Comparison of ENCODE assay signal across 15 cellular contexts in the genomic region with DNA sequence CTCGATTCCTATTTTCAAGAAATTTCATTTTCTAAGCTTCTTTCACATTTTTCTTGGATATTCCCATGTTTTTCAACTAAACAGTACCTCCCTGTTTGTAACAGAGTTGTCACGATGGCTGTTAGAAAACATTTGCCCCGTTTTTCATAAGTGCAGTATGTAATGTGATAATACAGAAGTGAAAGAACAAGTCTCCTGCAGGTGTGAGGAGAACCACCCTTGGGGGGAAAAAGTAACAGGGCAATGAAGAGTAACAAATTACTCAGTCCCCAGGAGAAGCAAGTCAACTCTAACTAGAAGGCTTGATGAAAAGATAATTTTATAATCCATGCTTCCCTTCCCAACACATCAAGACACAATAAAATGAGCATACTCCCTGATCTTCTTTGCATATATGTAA.
DNase-seq lines count a peak whose midpoint lies in the region; ATAC-seq and TF ChIP-seq lines count a peak whose summit lies in the region.
"Had no signal": no experiment of that assay in that cellular context is flagged by ENCODE, and none has a peak within 500 bp of the region (broad histone marks: within the 10 kb centered on the region; RNA-seq: fewer than 3 reads in every experiment).

No MANE protein-coding gene starts in this region.

- peaks cover 58% of the 10 kb centered on the region for H3K4me1 ChIP-seq in OCI-LY7 (ENCODE audit: insufficient read depth, low read length, poor library complexity, severe bottlenecking)

- H3K9me3 ChIP-seq in OCI-LY7 (ENCODE audit: low read length) = no peaks in the 10 kb centered on the region
- H3K9me3 ChIP-seq: tibial nerve had no signal

- peaks cover 44% of the 10 kb centered on the region; the same call in 1 of the 2 replicates for H3K79me2 ChIP-seq in OCI-LY7 (ENCODE audit: insufficient read depth, low read depth, low read length)

- ATAC-seq in HG02623 (IDR thresholded peaks at IDR 0.05; ENCODE audit: unreplicated experiment) (peak; percentile 33), HG03097 (IDR thresholded peaks at IDR 0.05; ENCODE audit: low FRiP score, unreplicated experiment) (no peak), GM21381 (IDR thresholded peaks at IDR 0.05; ENCODE audit: unreplicated experiment) (no peak)
- ATAC-seq in stimulated activated naive B cell treated with anti-CD40 and anti-IgM and Interleukin-4, amounts not matched to agents 10 μg/mL and 1 μg/mL and 100 μg/mL, for 72 hours (replicated peaks) = peak; percentile 52 to 64

- DNase-seq in activated naive CD4-positive, alpha-beta T cell (lab: John Stamatoyannopoulos, UW) = no peak
- DNase-seq in OCI-LY7 (ENCODE audit: low spot score) (peak; percentile 82), DMS79 treated with DMSO at 0.1 percent for 48 hours (lab: John Stamatoyannopoulos, UW) (no peak)
- peak; percentile 45 for DNase-seq in stimulated activated naive B cell treated with anti-CD40 and anti-IgM and Interleukin-4, amounts not matched to agents 10 μg/mL and 1 μg/mL and 100 μg/mL, for 72 hours
- DNase-seq: activated CD8-positive, alpha-beta memory T cell treated with anti-CD3 and anti-CD28 coated beads, Interleukin-2, amount 50 U/mL, for 48 hours; dermis blood vessel endothelial cell; H7; left colon; NCI-H1048; stimulated activated CD8-positive, alpha-beta memory T cell treated with anti-CD3 and anti-CD28 coated beads, Interleukin-4, amount 100 ng/mL, for 48 hours had no signal

- H3K27me3 Mint-ChIP-seq in activated naive CD4-positive, alpha-beta T cell treated with anti-CD3 and anti-CD28 coated beads, Interleukin-2, amount 50 U/mL, for 24 hours = no peaks in the 10 kb centered on the region
- H3K27me3 Mint-ChIP-seq in stimulated activated naive B cell treated with anti-CD40 and anti-IgM and Interleukin-4, amounts not matched to agents 10 μg/mL and 1 μg/mL and 100 μg/mL, for 72 hours = no peaks in the 10 kb centered on the region

- peaks cover 89% of the 10 kb centered on the region for H3K4me1 Mint-ChIP-seq in activated naive CD4-positive, alpha-beta T cell treated with anti-CD3 and anti-CD28 coated beads, Interleukin-2, amount 50 U/mL, for 24 hours
- peaks cover 47 to 83% of the 10 kb centered on the region in 2 donors for H3K4me1 Mint-ChIP-seq in stimulated activated naive B cell treated with anti-CD40 and anti-IgM and Interleukin-4, amounts not matched to agents 10 μg/mL and 1 μg/mL and 100 μg/mL, for 72 hours

- peak overlapping the region; percentile 39 for H3K4me3 Mint-ChIP-seq in activated naive CD4-positive, alpha-beta T cell treated with anti-CD3 and anti-CD28 coated beads, Interleukin-2, amount 50 U/mL, for 24 hours
- peak overlapping the region; percentile 52 to 62 for H3K4me3 Mint-ChIP-seq in stimulated activated naive B cell treated with anti-CD40 and anti-IgM and Interleukin-4, amounts not matched to agents 10 μg/mL and 1 μg/mL and 100 μg/mL, for 72 hours

- H3K36me3 Mint-ChIP-seq in activated naive CD4-positive, alpha-beta T cell treated with anti-CD3 and anti-CD28 coated beads, Interleukin-2, amount 50 U/mL, for 24 hours = peaks cover 33% of the 10 kb centered on the region
- peaks cover 32 to 44% of the 10 kb centered on the region in 2 donors for H3K36me3 Mint-ChIP-seq in stimulated activated naive B cell treated with anti-CD40 and anti-IgM and Interleukin-4, amounts not matched to agents 10 μg/mL and 1 μg/mL and 100 μg/mL, for 72 hours

- H3K27ac Mint-ChIP-seq in activated naive CD4-positive, alpha-beta T cell treated with anti-CD3 and anti-CD28 coated beads, Interleukin-2, amount 50 U/mL, for 24 hours = peak overlapping the region; percentile 98
- H3K27ac Mint-ChIP-seq in stimulated activated naive B cell treated with anti-CD40 and anti-IgM and Interleukin-4, amounts not matched to agents 10 μg/mL and 1 μg/mL and 100 μg/mL, for 72 hours = peak overlapping the region; percentile 89

- no peaks in the 10 kb centered on the region for H3K9me2 ChIP-seq in OCI-LY7 (ENCODE audit: insufficient read depth, low read length)

- H2AFZ ChIP-seq in OCI-LY7 (ENCODE audit: low read length) = no peak overlapping the region

- peak overlapping the region; percentile 53 for H3K4me3 ChIP-seq in OCI-LY7 (ENCODE audit: low read depth, low read length, poor library complexity, severe bottlenecking)
- H3K4me3 ChIP-seq: tibial nerve had no signal

- peak overlapping the region; percentile 78 for H3K27ac ChIP-seq in OCI-LY7 (ENCODE audit: low read depth, low read length, poor library complexity, severe bottlenecking)
- H3K27ac ChIP-seq: tibial nerve had no signal

- H3K4me2 ChIP-seq in OCI-LY7 (ENCODE audit: low read length) = peak overlapping the region; percentile 72

- peaks cover 17% of the 10 kb centered on the region; the same call in 1 of the 2 replicates for H4K20me1 ChIP-seq in OCI-LY7 (ENCODE audit: insufficient read depth, low read length)

- peaks cover 4% of the 10 kb centered on the region for H3K9me3 Mint-ChIP-seq in activated naive CD4-positive, alpha-beta T cell treated with anti-CD3 and anti-CD28 coated beads, Interleukin-2, amount 50 U/mL, for 24 hours
- peaks cover 1 to 3% of the 10 kb centered on the region in 2 donors for H3K9me3 Mint-ChIP-seq in stimulated activated naive B cell treated with anti-CD40 and anti-IgM and Interleukin-4, amounts not matched to agents 10 μg/mL and 1 μg/mL and 100 μg/mL, for 72 hours

- intact Hi-C loops in OCI-LY7 (cut with micrococcal nuclease; ENCODE audit: unreplicated experiment) = loop anchor here (1.0 kb wide), 1 partner anchor 40 kb away; no protein-coding TSS in a partner anchor

- BruUV-seq in OCI-LY7 (replicated peaks; lab: Mats Ljungman, UMichigan) = no TSS peak

- no peak for TF ChIP-seq CTCF in OCI-LY7 (conservative IDR thresholded peaks at IDR 0.05; ENCODE audit: low read length)

- POLR2A ChIA-PET in OCI-LY7 (lab: Charles Lee) = interaction anchor here (1.3 to 1.5 kb wide), 3 partner anchors 12 to 29 kb away, joined by 3 to 5 read pairs (median 3); no protein-coding TSS in a partner anchor

- H3K36me3 ChIP-seq in OCI-LY7 (ENCODE audit: insufficient read depth, low read length) = peaks cover 30% of the 10 kb centered on the region
- H3K36me3 ChIP-seq: tibial nerve had no signal

- CTCF ChIA-PET in OCI-LY7 (lab: Charles Lee; ENCODE audit: unreplicated experiment) = no interaction called here

Comparison
In these comparisons a context has a peak if more than half of its experiments do, and no peak if none do; other contexts are left out.
1. DNase-seq: peak in OCI-LY7 (single experiment) and stimulated activated naive B cell treated with anti-CD40 and anti-IgM and Interleukin-4, amounts not matched to agents 10 μg/mL and 1 μg/mL and 100 μg/mL, for 72 hours (single experiment); none in activated naive CD4-positive, alpha-beta T cell (0 of 4) and DMS79 treated with DMSO at 0.1 percent for 48 hours (single experiment).
2. ATAC-seq: peak in HG02623 (single experiment) and stimulated activated naive B cell treated with anti-CD40 and anti-IgM and Interleukin-4, amounts not matched to agents 10 μg/mL and 1 μg/mL and 100 μg/mL, for 72 hours (2 of 2); none in HG03097 (single experiment) and GM21381 (single experiment).